In genomic region chr1:226403522-226404034, GRCh38 we compare ENCODE assay signal across 8 cellular contexts. TPM values are rescaled to one million over a fixed set of nuclear protein-coding genes. Genes with fewer than 3 reads are reported as not detected.
A peak's percentile ranks its signal among the peaks of the same experiment; 100 is the strongest.
DNase-seq lines count a peak whose midpoint lies in the region; ATAC-seq and TF ChIP-seq lines count a peak whose summit lies in the region.

No MANE protein-coding gene starts in this region.

- H3K27me3 ChIP-seq in effector memory CD4-positive, alpha-beta T cell (replicated peaks; ENCODE audit: control insufficient read depth, insufficient read depth, low read length, poor library complexity, severe bottlenecking), result no peaks in the 10 kb centered on the region

- TF ChIP-seq CTCF in choroid plexus epithelial cell (conservative IDR thresholded peaks at IDR 0.05; ENCODE audit: low read depth, low read length) (peak; percentile 59), osteocyte (IDR thresholded peaks at IDR 0.05) (peak; percentile 44)

- H3K9me3 ChIP-seq in effector memory CD4-positive, alpha-beta T cell (ENCODE audit: control insufficient read depth, low read length), result no peaks in the 10 kb centered on the region

- DNase-seq in T-helper 2 cell treated with Interferon-gamma antibody and Interleukin-4, amounts not matched to agents 5 μg/mL and 100 μg/mL, for 36 hours (ENCODE audit: low spot score), result no peak
- DNase-seq in T-helper 2 cell (no peak), M059J (ENCODE audit: low read depth) (peak; percentile 33), choroid plexus epithelial cell (ENCODE audit: low read depth) (peak; percentile 40), osteocyte (ENCODE audit: extremely low spot score, unreplicated experiment) (no peak), NCI-H226 (no peak)
- DNase-seq in effector memory CD4-positive, alpha-beta T cell, result no peak

- peaks cover 32% of the 10 kb centered on the region for H3K36me3 ChIP-seq in effector memory CD4-positive, alpha-beta T cell (ENCODE audit: control insufficient read depth, insufficient read depth, low read length)

- H3K27me3 Mint-ChIP-seq in T-helper 2 cell treated with Interferon-gamma antibody and Interleukin-4, amounts not matched to agents 5 μg/mL and 100 μg/mL, for 36 hours (ENCODE audit: low read depth), result no peaks in the 10 kb centered on the region
- H3K27me3 Mint-ChIP-seq in osteocyte (ENCODE audit: unreplicated experiment), result no peaks in the 10 kb centered on the region

- no peak for ATAC-seq in HG02571 (IDR thresholded peaks at IDR 0.05; ENCODE audit: unreplicated experiment)

- H3K4me3 ChIP-seq in choroid plexus epithelial cell (ENCODE audit: low read depth, low read length), result no peak overlapping the region
- H3K4me3 ChIP-seq in effector memory CD4-positive, alpha-beta T cell (ENCODE audit: insufficient read depth, low read depth, low read length, poor library complexity, severe bottlenecking), result no peak overlapping the region

- H3K27ac ChIP-seq in effector memory CD4-positive, alpha-beta T cell (ENCODE audit: insufficient read depth, low read length, poor library complexity, severe bottlenecking), result no peak overlapping the region

- H3K27ac Mint-ChIP-seq in T-helper 2 cell treated with Interferon-gamma antibody and Interleukin-4, amounts not matched to agents 5 μg/mL and 100 μg/mL, for 36 hours, result peak overlapping the region; percentile 26
- H3K27ac Mint-ChIP-seq in osteocyte (ENCODE audit: unreplicated experiment), result peak overlapping the region; percentile 52

- H3K4me1 Mint-ChIP-seq in T-helper 2 cell treated with Interferon-gamma antibody and Interleukin-4, amounts not matched to agents 5 μg/mL and 100 μg/mL, for 36 hours (ENCODE audit: low read depth), result peaks cover 38% of the 10 kb centered on the region
- H3K4me1 Mint-ChIP-seq in osteocyte (ENCODE audit: unreplicated experiment), result peaks cover 56% of the 10 kb centered on the region

- H3K4me1 ChIP-seq in effector memory CD4-positive, alpha-beta T cell (ENCODE audit: control insufficient read depth, insufficient read depth, low read length, poor library complexity, severe bottlenecking), result peaks cover 38% of the 10 kb centered on the region

- no peak overlapping the region for H3K4me3 Mint-ChIP-seq in T-helper 2 cell treated with Interferon-gamma antibody and Interleukin-4, amounts not matched to agents 5 μg/mL and 100 μg/mL, for 36 hours
- H3K4me3 Mint-ChIP-seq in osteocyte (ENCODE audit: unreplicated experiment), result peak overlapping the region; percentile 7

- H3K9me3 Mint-ChIP-seq in T-helper 2 cell treated with Interferon-gamma antibody and Interleukin-4, amounts not matched to agents 5 μg/mL and 100 μg/mL, for 36 hours, result no peaks in the 10 kb centered on the region
- H3K9me3 Mint-ChIP-seq in osteocyte (ENCODE audit: unreplicated experiment), result no peaks in the 10 kb centered on the region

- peaks cover 38% of the 10 kb centered on the region for H3K36me3 Mint-ChIP-seq in T-helper 2 cell treated with Interferon-gamma antibody and Interleukin-4, amounts not matched to agents 5 μg/mL and 100 μg/mL, for 36 hours (ENCODE audit: low read depth)
- peaks cover 28% of the 10 kb centered on the region for H3K36me3 Mint-ChIP-seq in osteocyte (ENCODE audit: unreplicated experiment)

RNA-seq across cellular contexts. Expression of gene PARP1, which starts 4.3 kb away (rescaled TPM):
- total RNA-seq in M059J (2014; rRNA removed; shearing (Covaris generic)), result 230 and 254 TPM in 2 replicates
- 84.5 and 86.3 TPM in 2 replicates for total RNA-seq in osteocyte

Comparison
In these comparisons a context has a peak if more than half of its experiments do, and no peak if none do; other contexts are left out.
1. DNase-seq: peak in M059J (single experiment) and choroid plexus epithelial cell (single experiment); none in T-helper 2 cell treated with Interferon-gamma antibody and Interleukin-4, amounts not matched to agents 5 μg/mL and 100 μg/mL, for 36 hours (single experiment), T-helper 2 cell (0 of 5), osteocyte (single experiment), effector memory CD4-positive, alpha-beta T cell (0 of 3) and NCI-H226 (single experiment).